Comparison of ENCODE assay signal across 20 cellular contexts in the genomic region with DNA sequence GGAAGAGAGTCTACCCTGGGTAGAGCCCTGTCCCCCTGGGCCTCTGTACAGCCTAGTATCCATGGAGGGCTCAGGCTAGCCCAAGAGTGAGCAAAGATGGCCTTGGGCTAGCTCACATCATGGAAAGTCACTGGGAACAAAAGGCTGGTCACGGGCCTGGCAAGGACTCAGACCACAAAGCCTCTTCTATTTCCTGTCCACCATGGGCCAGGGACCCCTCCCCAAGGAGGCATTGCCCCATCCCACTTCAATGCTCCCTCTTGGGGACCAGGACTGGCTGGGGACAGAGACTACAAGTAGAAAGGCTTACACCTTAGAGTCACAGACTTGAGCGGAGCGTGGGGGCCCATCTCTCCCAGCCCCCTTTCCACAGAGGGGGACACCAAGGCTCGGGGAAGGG. TPM values are rescaled to one million over a fixed set of nuclear protein-coding genes. Genes with fewer than 3 reads are reported as not detected.
DNase-seq lines count a peak whose midpoint lies in the region; ATAC-seq and TF ChIP-seq lines count a peak whose summit lies in the region.
"Had no signal": no experiment of that assay in that cellular context is flagged by ENCODE, and none has a peak within 500 bp of the region (broad histone marks: within the 10 kb centered on the region; RNA-seq: fewer than 3 reads in every experiment).

No MANE protein-coding gene starts in this region.

- ATAC-seq in GM21723 (IDR thresholded peaks at IDR 0.05; ENCODE audit: unreplicated experiment): no peak
- ATAC-seq: A549; stimulated activated memory B cell treated with anti-CD40 and anti-IgM and Interleukin-4, amounts not matched to agents 10 μg/mL and 1 μg/mL and 100 μg/mL, for 72 hours had no signal

- peaks cover 14% of the 10 kb centered on the region for H3K4me1 Mint-ChIP-seq in endothelial cell (ENCODE audit: unreplicated experiment)
- H3K4me1 Mint-ChIP-seq in neural crest cell: peaks cover 20% of the 10 kb centered on the region

- H3K36me3 ChIP-seq in right atrium auricular region (no peaks in the 10 kb centered on the region), tibial nerve (no peaks in the 10 kb centered on the region), HAP-1 (replicated peaks) (no peaks in the 10 kb centered on the region)
- H3K36me3 ChIP-seq: spleen had no signal

- 67 to 74% methylated on average over 4 of the region's 4 CpGs for WGBS in tibial nerve, 2 donors

- peaks cover 4% of the 10 kb centered on the region for H3K36me3 Mint-ChIP-seq in endothelial cell (ENCODE audit: low read depth, unreplicated experiment)
- no peaks in the 10 kb centered on the region for H3K36me3 Mint-ChIP-seq in neural crest cell (ENCODE audit: low read depth)
- H3K36me3 Mint-ChIP-seq: CD14-positive monocyte; IgD-negative memory B cell; stimulated activated memory B cell treated with anti-CD40 and anti-IgM and Interleukin-4, amounts not matched to agents 10 μg/mL and 1 μg/mL and 100 μg/mL, for 72 hours had no signal

- DNase-seq in right atrium auricular region (ENCODE audit: low spot score) (no peak), cardiac septum (ENCODE audit: low spot score) (no peak), endothelial cell (ENCODE audit: low spot score) (no peak), neural crest cell (ENCODE audit: low read depth, low spot score) (no peak), tibial nerve (ENCODE audit: low spot score in 2 of 2) (no peak), NCI-H226 (no peak), HAP-1 (ENCODE audit: low spot score in 2 of 2) (no peak)
- DNase-seq: activated gamma-delta T cell, MV-4-11, NCI-H2081, NCI-H524 treated with DMSO at 0.1 percent for 48 hours, spleen, T1000 had no signal

- H3K27me3 Mint-ChIP-seq in endothelial cell (ENCODE audit: unreplicated experiment): peaks cover 2% of the 10 kb centered on the region
- H3K27me3 Mint-ChIP-seq in neural crest cell (ENCODE audit: low read depth): no peaks in the 10 kb centered on the region

- H3K4me3 Mint-ChIP-seq in endothelial cell (ENCODE audit: unreplicated experiment): no peak overlapping the region
- H3K4me3 Mint-ChIP-seq in neural crest cell: peak overlapping the region; percentile 76
- H3K4me3 Mint-ChIP-seq: CD14-positive monocyte; dendritic cell treated with granulocyte-macrophage colony-stimulating factor and Interleukin-4, amounts not matched to agents 40 ng/mL and 50 ng/mL, for 4 days; stimulated activated memory B cell treated with anti-CD40 and anti-IgM and Interleukin-4, amounts not matched to agents 10 μg/mL and 1 μg/mL and 100 μg/mL, for 72 hours had no signal

- H3K27ac Mint-ChIP-seq in endothelial cell (ENCODE audit: unreplicated experiment): peak overlapping the region; percentile 52
- peak overlapping the region; percentile 98 for H3K27ac Mint-ChIP-seq in neural crest cell (ENCODE audit: unreplicated experiment)
- H3K27ac Mint-ChIP-seq: dendritic cell treated with granulocyte-macrophage colony-stimulating factor and Interleukin-4, amounts not matched to agents 40 ng/mL and 50 ng/mL, for 4 days; IgD-negative memory B cell; stimulated activated memory B cell treated with anti-CD40 and anti-IgM and Interleukin-4, amounts not matched to agents 10 μg/mL and 1 μg/mL and 100 μg/mL, for 72 hours had no signal

- TF ChIP-seq CTCF in right atrium auricular region (IDR thresholded peaks at IDR 0.05) (no peak), endothelial cell (IDR thresholded peaks at IDR 0.05; ENCODE audit: unreplicated experiment) (no peak), neural crest cell (conservative IDR thresholded peaks at IDR 0.05) (no peak), tibial nerve (IDR thresholded peaks at IDR 0.05) (no peak)

- intact Hi-C loops in cardiac septum (cut with DNase I): no loop called here

- in situ Hi-C loops in HAP-1 (cut with MboI; ENCODE audit: low sequenced_read_pairs): no loop called here

- TF ChIP-seq POLR2A in tibial nerve (IDR thresholded peaks at IDR 0.05): no peak

- H3K9me3 ChIP-seq in right atrium auricular region: no peaks in the 10 kb centered on the region
- no peaks in the 10 kb centered on the region for H3K9me3 ChIP-seq in tibial nerve
- H3K9me3 ChIP-seq in HAP-1: no peaks in the 10 kb centered on the region
- H3K9me3 ChIP-seq: A549, spleen had no signal

- H3K4me1 ChIP-seq in right atrium auricular region (peaks cover 0 to 39% of the 10 kb centered on the region in 2 donors), tibial nerve (peaks cover 0 to 58% (median 38%) of the 10 kb centered on the region in 4 donors), HAP-1 (peaks cover 8% of the 10 kb centered on the region)
- H3K4me1 ChIP-seq: A549 had no signal

- H3K4me3 ChIP-seq in right atrium auricular region (no peak overlapping the region), tibial nerve (no peak overlapping the region), HAP-1 (no peak overlapping the region)
- H3K4me3 ChIP-seq: A549, SK-N-MC, spleen had no signal

- H3K9me3 Mint-ChIP-seq in endothelial cell (ENCODE audit: unreplicated experiment) (no peaks in the 10 kb centered on the region), neural crest cell (no peaks in the 10 kb centered on the region)
- H3K9me3 Mint-ChIP-seq: CD14-positive monocyte; dendritic cell treated with granulocyte-macrophage colony-stimulating factor and Interleukin-4, amounts not matched to agents 40 ng/mL and 50 ng/mL, for 4 days; IgD-negative memory B cell; stimulated activated memory B cell treated with anti-CD40 and anti-IgM and Interleukin-4, amounts not matched to agents 10 μg/mL and 1 μg/mL and 100 μg/mL, for 72 hours had no signal

- H3K27me3 ChIP-seq in right atrium auricular region (no peaks in the 10 kb centered on the region), tibial nerve (no peaks in the 10 kb centered on the region), HAP-1 (ENCODE audit: low read depth) (no peaks in the 10 kb centered on the region)
- H3K27me3 ChIP-seq: spleen had no signal

- H3K27ac ChIP-seq in right atrium auricular region (peak overlapping the region; percentile 68 to 82), tibial nerve (peak overlapping the region; percentile 78 to 97 (median 88))
- H3K27ac ChIP-seq: A549, SK-N-MC had no signal

- TF ChIP-seq EP300 in tibial nerve (IDR thresholded peaks at IDR 0.05): no peak

RNA-seq across cellular contexts. Expression of a gene that starts 16.9 kb away (rescaled TPM):
- total RNA-seq in right atrium auricular region: 10 to 100 TPM; 17.7 to 33.7 TPM
- total RNA-seq in cardiac septum: 21.2 TPM
- total RNA-seq in endothelial cell (ENCODE audit: unreplicated experiment): 21.7 TPM
- total RNA-seq in neural crest cell: 24.2 and 24.3 TPM in 2 replicates
- total RNA-seq in tibial nerve: 10 to 100 TPM in 3 of 4 donors, 1 to 10 TPM in 1; 8.1 to 15.0 (median 11.5) TPM

RNA-seq across cellular contexts. Expression of a gene that starts 43.7 kb away (rescaled TPM):
- total RNA-seq in right atrium auricular region (1,000 to 10,000 TPM in 1 of 2 donors, 100 to 1,000 TPM in 1; 658 to 1,017 TPM), cardiac septum (466 TPM), endothelial cell (ENCODE audit: unreplicated experiment) (925 TPM), neural crest cell (1,471 and 1,533 TPM in 2 replicates), tibial nerve (1,000 to 10,000 TPM in 3 of 4 donors, 100 to 1,000 TPM in 1; 809 to 1,472 (median 1,336) TPM)

RNA-seq across cellular contexts. Expression of a gene that starts 56.1 kb away (rescaled TPM):
- total RNA-seq in right atrium auricular region (10 to 100 TPM; 26.0 to 29.8 TPM), cardiac septum (20.3 TPM), endothelial cell (ENCODE audit: unreplicated experiment) (19.8 TPM), neural crest cell (29.9 and 32.5 TPM in 2 replicates), tibial nerve (10 to 100 TPM; 32.2 to 61.0 (median 45.6) TPM)
